In genomic region chr2:98868548-98869271, GRCh38 we compare ENCODE assay signal across 10 cellular contexts.
A peak's percentile ranks its signal among the peaks of the same experiment; 100 is the strongest.
DNase-seq lines count a peak whose midpoint lies in the region; ATAC-seq and TF ChIP-seq lines count a peak whose summit lies in the region.
"Had no signal": no experiment of that assay in that cellular context is flagged by ENCODE, and none has a peak within 500 bp of the region (broad histone marks: within the 10 kb centered on the region; RNA-seq: fewer than 3 reads in every experiment).

No MANE protein-coding gene starts in this region.

- H3K27me3 ChIP-seq in left lung: no peaks in the 10 kb centered on the region
- H3K27me3 ChIP-seq in upper lobe of right lung: no peaks in the 10 kb centered on the region

- H3K36me3 ChIP-seq in left lung (no peaks in the 10 kb centered on the region), upper lobe of right lung (no peaks in the 10 kb centered on the region)

- H3K4me3 ChIP-seq in left lung (peak overlapping the region in 1 of 2 donors; percentile 15), upper lobe of right lung (peak overlapping the region; percentile 32)

- CTCF ChIA-PET in activated CD4-positive, alpha-beta T cell treated with anti-CD3 and anti-CD28 coated beads, Interleukin-2, amount 10 ng/mL, durations not matched to agents 7 days and 5 days (lab: Charles Lee): interaction anchor here (0.5 to 0.6 kb wide), 2 partner anchors 9 to 476 kb away, joined by 3 to 4 read pairs; no protein-coding TSS in a partner anchor

- peaks cover 7% of the 10 kb centered on the region for H3K27me3 Mint-ChIP-seq in activated CD4-positive, alpha-beta T cell treated with anti-CD3 and anti-CD28 coated beads, Interleukin-2, amount 10 ng/mL, durations not matched to agents 24 days and 14 days
- peaks cover 3% of the 10 kb centered on the region for H3K27me3 Mint-ChIP-seq in activated CD4-positive, alpha-beta T cell treated with anti-CD3 and anti-CD28 coated beads, Interleukin-2, amount 10 ng/mL, durations not matched to agents 7 days and 5 days
- peaks cover 4% of the 10 kb centered on the region for H3K27me3 Mint-ChIP-seq in T-helper 17 cell
- H3K27me3 Mint-ChIP-seq: activated T-helper 17 cell treated with anti-CD3 and anti-CD28 coated beads, Interleukin-2, amount 50 U/mL, for 72 hours had no signal

- H3K9me3 Mint-ChIP-seq in activated CD4-positive, alpha-beta T cell treated with anti-CD3 and anti-CD28 coated beads, Interleukin-2, amount 10 ng/mL, durations not matched to agents 24 days and 14 days: no peaks in the 10 kb centered on the region
- no peaks in the 10 kb centered on the region for H3K9me3 Mint-ChIP-seq in activated CD4-positive, alpha-beta T cell treated with anti-CD3 and anti-CD28 coated beads, Interleukin-2, amount 10 ng/mL, durations not matched to agents 7 days and 5 days
- H3K9me3 Mint-ChIP-seq: activated T-helper 17 cell treated with anti-CD3 and anti-CD28 coated beads, Interleukin-2, amount 50 U/mL, for 72 hours had no signal

- TF ChIP-seq CTCF in left lung (IDR thresholded peaks at IDR 0.05): no peak
- no peak for TF ChIP-seq CTCF in upper lobe of right lung (IDR thresholded peaks at IDR 0.05)

- POLR2A ChIA-PET in activated CD4-positive, alpha-beta T cell treated with anti-CD3 and anti-CD28 coated beads, Interleukin-2, amount 10 ng/mL, durations not matched to agents 7 days and 5 days (lab: Charles Lee): no interaction called here

- H3K9me3 ChIP-seq in T-helper 17 cell (ENCODE audit: control insufficient read depth, low read length, poor library complexity, severe bottlenecking) (no peaks in the 10 kb centered on the region), left lung (no peaks in the 10 kb centered on the region), upper lobe of right lung (no peaks in the 10 kb centered on the region)

- H3K4me1 ChIP-seq in left lung: no peaks in the 10 kb centered on the region
- peaks cover 5% of the 10 kb centered on the region for H3K4me1 ChIP-seq in upper lobe of right lung

- H3K27ac ChIP-seq in left lung (peak overlapping the region; percentile 74 to 82), upper lobe of right lung (peak overlapping the region; percentile 88)

- no peak for ATAC-seq in T-helper 17 cell
- ATAC-seq in left lung: peak; percentile 47
- ATAC-seq in upper lobe of right lung: peak; percentile 1

- H3K36me3 Mint-ChIP-seq in activated CD4-positive, alpha-beta T cell treated with anti-CD3 and anti-CD28 coated beads, Interleukin-2, amount 10 ng/mL, durations not matched to agents 24 days and 14 days (ENCODE audit: low read depth): no peaks in the 10 kb centered on the region
- no peaks in the 10 kb centered on the region for H3K36me3 Mint-ChIP-seq in activated CD4-positive, alpha-beta T cell treated with anti-CD3 and anti-CD28 coated beads, Interleukin-2, amount 10 ng/mL, durations not matched to agents 7 days and 5 days (ENCODE audit: low read depth)
- H3K36me3 Mint-ChIP-seq in T-helper 17 cell (ENCODE audit: low read depth): no peaks in the 10 kb centered on the region

- DNase-seq in activated CD4-positive, alpha-beta T cell treated with anti-CD3 and anti-CD28 coated beads, Interleukin-2, amount 10 ng/mL, durations not matched to agents 24 days and 14 days: peak; percentile 34
- DNase-seq in activated CD4-positive, alpha-beta T cell treated with anti-CD3 and anti-CD28 coated beads, Interleukin-2, amount 10 ng/mL, durations not matched to agents 7 days and 5 days: no peak
- DNase-seq in T-helper 17 cell (no peak), left lung (no peak), upper lobe of right lung (no peak), NCI-H524 treated with DMSO at 0.1 percent for 48 hours (lab: John Stamatoyannopoulos, UW) (no peak)
- DNase-seq in activated naive CD4-positive, alpha-beta T cell (lab: John Stamatoyannopoulos, UW): no peak
- DNase-seq in activated T-cell treated with anti-CD3 and anti-CD28 coated beads, Interleukin-2, amount 50 U/mL, for 1 hour: no peak
- DNase-seq: hypothalamus had no signal

- H3K4me3 Mint-ChIP-seq in activated CD4-positive, alpha-beta T cell treated with anti-CD3 and anti-CD28 coated beads, Interleukin-2, amount 10 ng/mL, durations not matched to agents 24 days and 14 days: no peak overlapping the region
- no peak overlapping the region for H3K4me3 Mint-ChIP-seq in activated CD4-positive, alpha-beta T cell treated with anti-CD3 and anti-CD28 coated beads, Interleukin-2, amount 10 ng/mL, durations not matched to agents 7 days and 5 days
- H3K4me3 Mint-ChIP-seq in T-helper 17 cell: no peak overlapping the region

- no peaks in the 10 kb centered on the region for H3K4me1 Mint-ChIP-seq in activated CD4-positive, alpha-beta T cell treated with anti-CD3 and anti-CD28 coated beads, Interleukin-2, amount 10 ng/mL, durations not matched to agents 24 days and 14 days
- peaks cover 5% of the 10 kb centered on the region for H3K4me1 Mint-ChIP-seq in activated CD4-positive, alpha-beta T cell treated with anti-CD3 and anti-CD28 coated beads, Interleukin-2, amount 10 ng/mL, durations not matched to agents 7 days and 5 days
- H3K4me1 Mint-ChIP-seq in T-helper 17 cell: peaks cover 3% of the 10 kb centered on the region

- no peak overlapping the region for H3K27ac Mint-ChIP-seq in activated CD4-positive, alpha-beta T cell treated with anti-CD3 and anti-CD28 coated beads, Interleukin-2, amount 10 ng/mL, durations not matched to agents 24 days and 14 days
- no peak overlapping the region for H3K27ac Mint-ChIP-seq in activated CD4-positive, alpha-beta T cell treated with anti-CD3 and anti-CD28 coated beads, Interleukin-2, amount 10 ng/mL, durations not matched to agents 7 days and 5 days
- H3K27ac Mint-ChIP-seq in T-helper 17 cell: peak overlapping the region; percentile 27

- intact Hi-C loops in activated CD4-positive, alpha-beta T cell treated with anti-CD3 and anti-CD28 coated beads, Interleukin-2, amount 10 ng/mL, durations not matched to agents 24 days and 14 days (cut with micrococcal nuclease): no loop called here
- intact Hi-C loops in left lung (cut with DNase I) (no loop called here), upper lobe of right lung (cut with DNase I) (no loop called here)
